Comparison of ENCODE assay signal across 8 cellular contexts in the genomic region with DNA sequence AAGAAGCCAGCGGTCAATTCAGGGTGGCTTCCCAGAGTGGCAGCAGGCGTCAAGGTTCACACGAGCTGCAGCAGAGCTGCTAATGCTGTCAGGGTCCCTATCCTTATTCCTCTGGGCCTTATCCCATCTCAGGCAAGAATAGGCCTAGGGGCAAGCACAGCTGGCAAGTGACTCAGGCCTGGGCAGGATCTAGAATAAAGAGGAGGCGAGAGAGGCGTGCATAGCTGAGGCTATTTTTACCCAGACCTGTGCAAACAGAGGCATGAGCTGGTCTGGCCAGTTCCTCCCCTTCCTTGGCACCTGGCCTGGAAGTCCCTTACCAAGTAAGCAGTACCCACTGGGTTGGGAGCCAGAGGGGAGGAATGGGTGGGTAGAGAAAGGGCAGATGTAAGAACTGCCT. TPM values are rescaled to one million over a fixed set of nuclear protein-coding genes. Genes with fewer than 3 reads are reported as not detected.
A peak's percentile ranks its signal among the peaks of the same experiment; 100 is the strongest.
DNase-seq lines count a peak whose midpoint lies in the region; ATAC-seq and TF ChIP-seq lines count a peak whose summit lies in the region.

No MANE protein-coding gene starts in this region.

- no peaks in the 10 kb centered on the region for H3K9me3 ChIP-seq in body of pancreas

- TF ChIP-seq POLR2A in body of pancreas (IDR thresholded peaks at IDR 0.05) = no peak

- intact Hi-C loops in body of pancreas (cut with DNase I) = no loop called here

- H3K4me1 ChIP-seq in body of pancreas = peaks cover 25% of the 10 kb centered on the region

- no peak overlapping the region for H3K4me3 ChIP-seq in body of pancreas

- in situ Hi-C loops in KBM-7 (cut with MboI; ENCODE audit: low pct_unique_long_range_greater_than_20kb, low sequenced_read_pairs) = no loop called here

- WGBS in body of pancreas, 2 donors = 20 to 40% methylated on average over 5 of the region's 5 CpGs

- no peaks in the 10 kb centered on the region for H3K27me3 ChIP-seq in body of pancreas

- peak; percentile 98 for ATAC-seq in GM18498 (IDR thresholded peaks at IDR 0.05; ENCODE audit: unreplicated experiment)
- ATAC-seq in GM21717 (IDR thresholded peaks at IDR 0.05; ENCODE audit: unreplicated experiment) = peak; percentile 99
- ATAC-seq in body of pancreas = peak; percentile 88

- peak overlapping the region; percentile 21 to 66 (median 54) for H3K27ac ChIP-seq in body of pancreas

- no peak for TF ChIP-seq CTCF in body of pancreas (IDR thresholded peaks at IDR 0.05)

- DNase-seq in KBM-7 (peak; percentile 83), body of pancreas (peak; percentile 79 to 95 (median 92)), myocyte (ENCODE audit: low read depth) (peak; percentile 79), NCI-H82 (lab: John Stamatoyannopoulos, UW) (no peak), activated gamma-delta T cell (lab: John Stamatoyannopoulos, UW) (no peak)
- DNase-seq in central memory CD4-positive, alpha-beta T cell = no peak

- no peaks in the 10 kb centered on the region for H3K36me3 ChIP-seq in body of pancreas (replicated peaks in 1 of 2; ENCODE audit: insufficient read depth in 1 of 2, low read depth in 2 of 2)

RNA-seq across cellular contexts. Expression of a gene that starts 12.2 kb away (rescaled TPM):
- total RNA-seq in body of pancreas = 10 to 100 TPM in 1 of 2 donors, under 1 TPM in 1; 0.99 to 10.6 TPM
- total RNA-seq in myocyte = not detected in 2 replicates
- polyA plus RNA-seq in myocyte (2012) = not detected

Comparison
In these comparisons a context has a peak if more than half of its experiments do, and no peak if none do; other contexts are left out.
1. DNase-seq: peak in KBM-7 (single experiment), body of pancreas (4 of 4) and myocyte (single experiment); none in central memory CD4-positive, alpha-beta T cell (single experiment), NCI-H82 (single experiment) and activated gamma-delta T cell (single experiment).
2. Peak in every context shown above with its lines, with median percentiles within 50 percentile points of each other: ATAC-seq.